Comparison of ENCODE assay signal across 30 cellular contexts in the genomic region with DNA sequence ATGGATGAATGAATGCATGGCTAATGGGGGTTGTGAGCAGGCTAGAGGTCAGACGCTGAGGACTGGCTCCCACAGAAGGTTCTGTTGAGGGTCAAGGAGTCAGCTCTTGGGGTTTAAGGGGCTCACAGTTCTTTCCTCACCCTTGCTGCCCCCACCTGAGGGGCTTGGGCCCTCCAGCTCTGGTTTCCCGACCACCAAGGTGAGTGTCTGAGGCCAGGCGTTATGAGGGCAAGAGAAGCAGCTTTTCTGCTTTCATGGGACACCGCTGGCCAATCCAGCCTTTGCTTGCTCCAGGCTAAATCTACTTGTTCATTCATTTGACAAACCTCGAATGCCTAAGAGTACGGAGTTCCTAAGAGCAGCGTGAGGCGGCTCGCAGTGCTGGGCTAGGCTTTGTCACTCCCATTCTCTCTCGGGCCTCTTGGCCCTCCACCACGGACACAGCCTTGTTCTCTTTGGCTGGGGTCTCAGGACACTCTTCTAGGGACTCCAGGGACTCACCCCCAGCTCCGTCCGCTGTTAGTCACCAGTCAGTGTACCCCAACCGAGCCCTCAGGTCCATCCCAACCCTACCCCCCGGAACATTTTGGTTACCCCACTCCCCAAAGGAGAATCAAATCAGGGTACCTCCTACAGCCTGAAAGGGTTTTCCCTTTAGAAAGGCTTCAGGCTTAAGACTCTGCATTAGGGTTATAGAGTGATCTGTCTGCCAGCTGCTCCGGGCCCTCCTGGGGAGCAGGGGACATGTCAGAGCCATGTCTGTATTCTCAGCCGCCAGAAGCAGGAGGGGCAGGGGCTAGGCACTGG.
A peak's percentile ranks its signal among the peaks of the same experiment; 100 is the strongest.
DNase-seq lines count a peak whose midpoint lies in the region; ATAC-seq, FAIRE-seq and TF ChIP-seq lines count a peak whose summit lies in the region.
"Had no signal": no experiment of that assay in that cellular context is flagged by ENCODE, and none has a peak within 500 bp of the region (broad histone marks: within the 10 kb centered on the region; RNA-seq: fewer than 3 reads in every experiment).

No MANE protein-coding gene starts in this region.

- no peak for FAIRE-seq in kidney (lab: Jason Lieb, UNC)
- FAIRE-seq: A549 had no signal

- WGBS in SK-N-SH (ENCODE audit: low lambda C conversion rate) = 64% methylated on average over 16 of the region's 17 CpGs
- WGBS in stomach, 5 donors = 80 to 86% (median 84%) methylated on average over 17 of the region's 17 CpGs

- no peaks in the 10 kb centered on the region for H3K79me2 ChIP-seq in SK-N-SH (ENCODE audit: insufficient read depth)
- H3K79me2 ChIP-seq: parathyroid adenoma had no signal

- intact Hi-C loops in kidney (cut with DNase I) (no loop called here), stomach (cut with DNase I; ENCODE audit: low total_unique reads) (no loop called here)

- TF ChIP-seq CTCF in SK-N-SH (IDR thresholded peaks at IDR 0.05) (no peak), kidney (IDR thresholded peaks at IDR 0.05; ENCODE audit: borderline replicate concordance, extremely low read depth, insufficient read depth) (no peak), stomach (IDR thresholded peaks at IDR 0.05) (no peak), BE2C (IDR thresholded peaks at IDR 0.05; ENCODE audit: low read depth, low read length) (no peak)

- H3K4me1 Mint-ChIP-seq in activated naive CD8-positive, alpha-beta T cell treated with anti-CD3 and anti-CD28 coated beads for 36 hours = no peaks in the 10 kb centered on the region
- H3K4me1 Mint-ChIP-seq: activated naive CD4-positive, alpha-beta T cell treated with anti-CD3 and anti-CD28 coated beads, Interleukin-2, amount 10 ng/mL, durations not matched to agents 7 days and 5 days; nephron progenitor cell had no signal

- no peaks in the 10 kb centered on the region for H3K9me3 Mint-ChIP-seq in activated naive CD8-positive, alpha-beta T cell treated with anti-CD3 and anti-CD28 coated beads for 36 hours
- H3K9me3 Mint-ChIP-seq: activated naive CD4-positive, alpha-beta T cell treated with anti-CD3 and anti-CD28 coated beads, Interleukin-2, amount 10 ng/mL, durations not matched to agents 7 days and 5 days; CD8-positive, alpha-beta T cell; nephron progenitor cell; T-helper 2 cell treated with Interferon-gamma antibody and Interleukin-4, amounts not matched to agents 5 μg/mL and 100 μg/mL, for 36 hours had no signal

- TF ChIP-seq RAD21 in SK-N-SH (IDR thresholded peaks at IDR 0.05; ENCODE audit: low read length) = no peak

- TF ChIP-seq POLR2A in stomach (IDR thresholded peaks at IDR 0.05) = no peak

- H2AFZ ChIP-seq in SK-N-SH (ENCODE audit: low read depth) = no peak overlapping the region
- H2AFZ ChIP-seq: parathyroid adenoma had no signal

- CTCF ChIA-PET in SK-N-SH (lab: Yijun Ruan, JAX) = no interaction called here

- H3K4me2 ChIP-seq in SK-N-SH = no peak overlapping the region
- H3K4me2 ChIP-seq: A549 had no signal

- H3K4me3 ChIP-seq in SK-N-SH (ENCODE audit: low read depth in 2 of 2, low read length in 1 of 2) = no peak overlapping the region
- H3K4me3 ChIP-seq in kidney (ENCODE audit: low read length in 2 of 2) = no peak overlapping the region
- H3K4me3 ChIP-seq in stomach = no peak overlapping the region
- H3K4me3 ChIP-seq in BE2C (ENCODE audit: low read depth, low read length) = no peak overlapping the region
- H3K4me3 ChIP-seq: A549, breast epithelium, heart right ventricle, SK-N-MC, testis had no signal

- no peaks in the 10 kb centered on the region for H3F3A ChIP-seq in SK-N-SH (replicated peaks; ENCODE audit: insufficient read depth)

- no peak overlapping the region for H3K4me3 Mint-ChIP-seq in activated naive CD8-positive, alpha-beta T cell treated with anti-CD3 and anti-CD28 coated beads for 36 hours
- H3K4me3 Mint-ChIP-seq: activated naive CD4-positive, alpha-beta T cell treated with anti-CD3 and anti-CD28 coated beads, Interleukin-2, amount 10 ng/mL, durations not matched to agents 7 days and 5 days; CD8-positive, alpha-beta T cell; nephron progenitor cell; T-helper 2 cell treated with Interferon-gamma antibody and Interleukin-4, amounts not matched to agents 5 μg/mL and 100 μg/mL, for 36 hours had no signal

- H3K9me3 ChIP-seq in SK-N-SH = no peaks in the 10 kb centered on the region
- H3K9me3 ChIP-seq in kidney (ENCODE audit: control insufficient read depth in 1 of 2, low read length in 2 of 2) = no peaks in the 10 kb centered on the region
- H3K9me3 ChIP-seq in stomach = no peaks in the 10 kb centered on the region
- H3K9me3 ChIP-seq in BE2C = no peaks in the 10 kb centered on the region
- H3K9me3 ChIP-seq: A549, breast epithelium, heart right ventricle, testis had no signal

- no peaks in the 10 kb centered on the region for H3K4me1 ChIP-seq in SK-N-SH (ENCODE audit: control insufficient read depth in 1 of 2, insufficient read depth in 2 of 2, low read depth in 1 of 2, low read length in 1 of 2)
- no peaks in the 10 kb centered on the region for H3K4me1 ChIP-seq in kidney (ENCODE audit: control insufficient read depth in 1 of 2, insufficient read depth in 1 of 2, low read depth in 1 of 2, low read length in 2 of 2)
- H3K4me1 ChIP-seq in stomach = no peaks in the 10 kb centered on the region
- H3K4me1 ChIP-seq in BE2C = no peaks in the 10 kb centered on the region
- H3K4me1 ChIP-seq: A549, breast epithelium, heart right ventricle, parathyroid adenoma, testis had no signal

- H3K27ac Mint-ChIP-seq in activated naive CD8-positive, alpha-beta T cell treated with anti-CD3 and anti-CD28 coated beads for 36 hours = no peak overlapping the region
- H3K27ac Mint-ChIP-seq: activated naive CD4-positive, alpha-beta T cell treated with anti-CD3 and anti-CD28 coated beads, Interleukin-2, amount 10 ng/mL, durations not matched to agents 7 days and 5 days; CD8-positive, alpha-beta T cell; nephron progenitor cell; T-helper 2 cell treated with Interferon-gamma antibody and Interleukin-4, amounts not matched to agents 5 μg/mL and 100 μg/mL, for 36 hours had no signal

- POLR2A ChIA-PET in SK-N-SH (lab: Yijun Ruan, JAX) = no interaction called here

- H3K36me3 Mint-ChIP-seq in activated naive CD8-positive, alpha-beta T cell treated with anti-CD3 and anti-CD28 coated beads for 36 hours = no peaks in the 10 kb centered on the region
- H3K36me3 Mint-ChIP-seq: activated naive CD4-positive, alpha-beta T cell treated with anti-CD3 and anti-CD28 coated beads, Interleukin-2, amount 10 ng/mL, durations not matched to agents 7 days and 5 days; CD8-positive, alpha-beta T cell had no signal

- no peaks in the 10 kb centered on the region for H3K9me2 ChIP-seq in SK-N-SH

- H4K20me1 ChIP-seq in SK-N-SH (ENCODE audit: insufficient read depth) = no peaks in the 10 kb centered on the region

- TF ChIP-seq EP300 in SK-N-SH (IDR thresholded peaks at IDR 0.05; ENCODE audit: borderline replicate concordance in 1 of 2, low read depth in 1 of 2, low read length in 1 of 2) = no peak
- no peak for TF ChIP-seq EP300 in stomach (IDR thresholded peaks at IDR 0.05)

- peaks cover 25% of the 10 kb centered on the region; the same call in 1 of the 2 replicates for H3K27me3 ChIP-seq in SK-N-SH (ENCODE audit: insufficient read depth)
- peaks cover 0 to 48% (median 9%) of the 10 kb centered on the region in 3 donors for H3K27me3 ChIP-seq in stomach
- no peaks in the 10 kb centered on the region for H3K27me3 ChIP-seq in BE2C
- H3K27me3 ChIP-seq: testis had no signal

- H3K27me3 Mint-ChIP-seq in activated naive CD8-positive, alpha-beta T cell treated with anti-CD3 and anti-CD28 coated beads for 36 hours = peaks cover 18% of the 10 kb centered on the region

- DNase-seq in SK-N-SH (peak; percentile 2), NCI-H524 (lab: John Stamatoyannopoulos, UW) (peak; percentile 51 to 78), kidney (peak; percentile 25), stomach (peak; percentile 9), BE2C (no peak), SW 1271 (lab: John Stamatoyannopoulos, UW) (no peak)
- DNase-seq in activated naive CD8-positive, alpha-beta T cell treated with anti-CD3 and anti-CD28 coated beads for 36 hours = no peak
- DNase-seq: activated CD4-positive, alpha-beta T cell treated with anti-CD3 and anti-CD28 coated beads for 4 hours; activated naive CD4-positive, alpha-beta T cell treated with anti-CD3 and anti-CD28 coated beads, Interleukin-2, amount 10 ng/mL, durations not matched to agents 7 days and 5 days; DMS153; effector CD8-positive, alpha-beta T cell; H7; heart right ventricle; IMR-90; mammary epithelial cell; NCI-H1048; NCI-H187; NCI-H774; nephron progenitor cell; stimulated activated CD4-positive, alpha-beta T cell treated with anti-CD3 and anti-CD28 coated beads, Interleukin-15, amount 100 ng/mL, for 24 hours; stimulated activated naive CD4-positive, alpha-beta T cell treated with Interleukin-2 at 50 U/mL for 16 hours; testis had no signal

- no peak overlapping the region for H3K9ac ChIP-seq in SK-N-SH
- no peak overlapping the region for H3K9ac ChIP-seq in kidney (ENCODE audit: low read length in 2 of 2)
- H3K9ac ChIP-seq: parathyroid adenoma had no signal

- ATAC-seq in SK-N-SH treated with all-trans-retinoic acid at 6 μM for 48 hours = no peak
- ATAC-seq: CD8-positive, alpha-beta T cell; heart right ventricle had no signal

- H3K36me3 ChIP-seq in SK-N-SH (replicated peaks in 1 of 2; ENCODE audit: control insufficient read depth in 1 of 2, insufficient read depth in 2 of 2, low read length in 1 of 2) (no peaks in the 10 kb centered on the region), kidney (ENCODE audit: control insufficient read depth in 1 of 2, insufficient read depth in 2 of 2, low read length in 2 of 2) (no peaks in the 10 kb centered on the region), stomach (no peaks in the 10 kb centered on the region), BE2C (no peaks in the 10 kb centered on the region)
- H3K36me3 ChIP-seq: breast epithelium, heart right ventricle had no signal

- H3K27ac ChIP-seq in SK-N-SH (ENCODE audit: low read depth in 2 of 2, low read length in 1 of 2) (no peak overlapping the region), kidney (ENCODE audit: low read depth in 2 of 2, low read length in 2 of 2) (no peak overlapping the region), stomach (no peak overlapping the region)
- H3K27ac ChIP-seq: A549, breast epithelium, heart right ventricle, parathyroid adenoma, RWPE1, SK-N-MC, testis had no signal

TF ChIP-seq in SK-N-SH, 30 proteins besides CTCF, POLR2A, EP300 and RAD21 (continues in another document):
- TF ChIP-seq FOSL2 (IDR thresholded peaks at IDR 0.05; ENCODE audit: borderline replicate concordance, low read depth) = no peak

TF ChIP-seq in SK-N-SH treated with all-trans-retinoic acid at 6 μM for 48 hours, 23 proteins besides CTCF, POLR2A, EP300 and RAD21 (continues in another document):
- TF ChIP-seq BACH2 (CRISPR knock-in tag; IDR thresholded peaks at IDR 0.05; ENCODE audit: borderline replicate concordance) (no peak), ZFP3 (CRISPR knock-in tag; IDR thresholded peaks at IDR 0.05) (no peak), ISL1 (CRISPR knock-in tag; IDR thresholded peaks at IDR 0.05) (no peak)

Comparison
In these comparisons a context has a peak if more than half of its experiments do, and no peak if none do; other contexts are left out.
1. DNase-seq: peak in SK-N-SH (single experiment), NCI-H524 (2 of 2), kidney (single experiment) and stomach (single experiment); none in activated naive CD8-positive, alpha-beta T cell treated with anti-CD3 and anti-CD28 coated beads for 36 hours (single experiment), BE2C (single experiment) and SW 1271 (0 of 2).